Comparison of ENCODE assay signal across 11 cellular contexts in the genomic region with DNA sequence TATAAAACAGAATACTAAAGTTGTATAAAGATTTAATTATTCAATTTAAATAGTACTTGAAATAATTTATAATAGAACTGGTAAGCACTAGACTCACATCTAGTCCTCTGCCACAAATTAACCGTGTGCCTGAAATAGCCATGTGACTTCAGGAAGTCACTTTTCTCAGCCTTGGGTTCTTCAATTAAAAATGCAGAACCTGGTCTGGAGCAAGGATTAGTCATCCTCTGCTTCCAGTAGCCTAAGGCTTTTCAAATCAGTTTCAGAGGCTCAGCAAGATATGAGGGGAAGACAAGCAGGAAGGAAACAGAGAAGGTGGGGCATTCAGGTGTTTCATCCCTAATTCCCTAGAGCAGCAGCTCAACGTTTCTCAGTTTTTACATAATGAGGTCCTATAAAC. TPM values are rescaled to one million over a fixed set of nuclear protein-coding genes. Genes with fewer than 3 reads are reported as not detected.
DNase-seq lines count a peak whose midpoint lies in the region; ATAC-seq and TF ChIP-seq lines count a peak whose summit lies in the region.
"Had no signal": no experiment of that assay in that cellular context is flagged by ENCODE, and none has a peak within 500 bp of the region (broad histone marks: within the 10 kb centered on the region; RNA-seq: fewer than 3 reads in every experiment).

No MANE protein-coding gene starts in this region.

- TF ChIP-seq EP300 in SK-N-SH (IDR thresholded peaks at IDR 0.05; ENCODE audit: borderline replicate concordance in 1 of 2, low read depth in 1 of 2, low read length in 1 of 2), result no peak

- intact Hi-C loops in right cardiac atrium (cut with DNase I), result no loop called here

- no peak for TF ChIP-seq RAD21 in SK-N-SH (IDR thresholded peaks at IDR 0.05; ENCODE audit: low read length)

- CTCF ChIA-PET in SK-N-SH (lab: Yijun Ruan, JAX), result interaction anchor here (2.2 kb wide), 1 partner anchor 286 kb away, joined by 7 read pairs; no protein-coding TSS in a partner anchor

- TF ChIP-seq CTCF in SK-N-SH (IDR thresholded peaks at IDR 0.05), result no peak

- 63% methylated on average over 2 of the region's 2 CpGs for WGBS in SK-N-SH (ENCODE audit: low lambda C conversion rate)
- 30% methylated on average over 2 of the region's 2 CpGs for WGBS in right cardiac atrium

- H4K20me1 ChIP-seq in BLaER1, result no peaks in the 10 kb centered on the region
- H4K20me1 ChIP-seq in SK-N-SH (ENCODE audit: insufficient read depth), result no peaks in the 10 kb centered on the region

- no peaks in the 10 kb centered on the region for H3K79me2 ChIP-seq in SK-N-SH (ENCODE audit: insufficient read depth)

- peaks cover 6% of the 10 kb centered on the region for H3F3A ChIP-seq in SK-N-SH (replicated peaks; ENCODE audit: insufficient read depth)

- H3K4me3 ChIP-seq in BLaER1, result no peak overlapping the region
- no peak overlapping the region for H3K4me3 ChIP-seq in SK-N-SH (ENCODE audit: low read depth in 2 of 2, low read length in 1 of 2)
- H3K4me3 ChIP-seq in right cardiac atrium (ENCODE audit: low read length), result no peak overlapping the region
- H3K4me3 ChIP-seq: thoracic aorta had no signal

- H3K27me3 ChIP-seq in BLaER1 (no peaks in the 10 kb centered on the region), SK-N-SH (ENCODE audit: insufficient read depth) (no peaks in the 10 kb centered on the region), right cardiac atrium (ENCODE audit: control insufficient read depth, insufficient read depth) (no peaks in the 10 kb centered on the region)

- peak overlapping the region; percentile 57 for H3K4me2 ChIP-seq in BLaER1
- H3K4me2 ChIP-seq in SK-N-SH, result no peak overlapping the region

- H3K9me2 ChIP-seq in SK-N-SH, result no peaks in the 10 kb centered on the region

- ATAC-seq in right cardiac atrium, result peak; percentile 33 to 64
- no peak for ATAC-seq in GM21576 (IDR thresholded peaks at IDR 0.05; ENCODE audit: unreplicated experiment)
- ATAC-seq in GM19455 (IDR thresholded peaks at IDR 0.05; ENCODE audit: unreplicated experiment), result no peak

- no peak overlapping the region for H2AFZ ChIP-seq in SK-N-SH (ENCODE audit: low read depth)

- H3K27ac ChIP-seq in BLaER1, result no peak overlapping the region
- H3K27ac ChIP-seq in SK-N-SH (ENCODE audit: low read depth in 2 of 2, low read length in 1 of 2), result no peak overlapping the region
- peak overlapping the region; percentile 21 for H3K27ac ChIP-seq in right cardiac atrium (ENCODE audit: low read length)

- DNase-seq in HCEC 1CT (peak; percentile 16), SK-N-SH (no peak), right cardiac atrium (no peak), anterior cingulate cortex (lab: John Stamatoyannopoulos, UW) (no peak), NCI-H1092 treated with DMSO at 0.1 percent for 48 hours (lab: John Stamatoyannopoulos, UW) (no peak)
- DNase-seq: activated CD8-positive, alpha-beta memory T cell treated with anti-CD3 and anti-CD28 coated beads, Interleukin-2, amount 50 U/mL, for 48 hours; NCI-H524 had no signal

- H3K36me3 ChIP-seq in BLaER1, result peaks cover 35% of the 10 kb centered on the region
- peaks cover 18 to 34% of the 10 kb centered on the region in 2 experiments for H3K36me3 ChIP-seq in SK-N-SH (replicated peaks in 1 of 2; ENCODE audit: control insufficient read depth in 1 of 2, insufficient read depth in 2 of 2, low read length in 1 of 2)
- H3K36me3 ChIP-seq: thoracic aorta had no signal

- no peaks in the 10 kb centered on the region for H3K9me3 ChIP-seq in BLaER1
- no peaks in the 10 kb centered on the region for H3K9me3 ChIP-seq in SK-N-SH
- no peaks in the 10 kb centered on the region for H3K9me3 ChIP-seq in right cardiac atrium (ENCODE audit: control insufficient read depth, low read length)
- H3K9me3 ChIP-seq: thoracic aorta had no signal

- H3K4me1 ChIP-seq in BLaER1 (peaks cover 21% of the 10 kb centered on the region), SK-N-SH (ENCODE audit: control insufficient read depth in 1 of 2, insufficient read depth in 2 of 2, low read depth in 1 of 2, low read length in 1 of 2) (peaks cover 0 to 8% of the 10 kb centered on the region in 2 experiments; a peak in 2 of 4 replicates), right cardiac atrium (ENCODE audit: control insufficient read depth, insufficient read depth, low read length) (peaks cover 4% of the 10 kb centered on the region)

- POLR2A ChIA-PET in SK-N-SH (lab: Yijun Ruan, JAX), result no interaction called here

- H3K9ac ChIP-seq in BLaER1 (no peak overlapping the region), SK-N-SH (no peak overlapping the region)

TF ChIP-seq in SK-N-SH, 30 proteins besides CTCF, POLR2A, EP300 and RAD21:
- TF ChIP-seq NRF1 (IDR thresholded peaks at IDR 0.05; ENCODE audit: low read depth, low read length), result no peak
- TF ChIP-seq, protein P1, sequence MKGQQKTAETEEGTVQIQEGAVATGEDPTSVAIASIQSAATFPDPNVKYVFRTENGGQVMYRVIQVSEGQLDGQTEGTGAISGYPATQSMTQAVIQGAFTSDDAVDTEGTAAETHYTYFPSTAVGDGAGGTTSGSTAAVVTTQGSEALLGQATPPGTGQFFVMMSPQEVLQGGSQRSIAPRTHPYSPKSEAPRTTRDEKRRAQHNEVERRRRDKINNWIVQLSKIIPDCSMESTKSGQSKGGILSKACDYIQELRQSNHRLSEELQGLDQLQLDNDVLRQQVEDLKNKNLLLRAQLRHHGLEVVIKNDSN (IDR thresholded peaks at IDR 0.05; ENCODE audit: borderline replicate concordance, low read depth), result peak; percentile 29; the same call in 1 of the 2 replicates

RNA-seq across cellular contexts. Expression of a gene that starts 23.0 kb away (rescaled TPM):
- polyA plus RNA-seq in SK-N-SH (2012; rRNA removed) (36.6 and 50.2 TPM in 2 replicates), right cardiac atrium (36.1 TPM)
- 59.0 and 66.6 TPM in 2 replicates for polyA plus RNA-seq in SK-N-SH (2012; cell fraction: cytosol; rRNA removed)
- 19.0 and 31.1 TPM in 2 replicates for polyA plus RNA-seq in SK-N-SH (2012; cell fraction: nucleus; rRNA removed)
- 10 to 100 TPM; 30.9 to 41.2 (median 35.0) TPM for total RNA-seq in right cardiac atrium

Comparison
In these comparisons a context has a peak if more than half of its experiments do, and no peak if none do; other contexts are left out.
1. ATAC-seq: peak in right cardiac atrium (2 of 2); none in GM21576 (single experiment) and GM19455 (single experiment).